11 cellular contexts compared by ENCODE assay signal in genomic region chr1:209368864-209369598, GRCh38.
DNase-seq lines count a peak whose midpoint lies in the region; ATAC-seq and TF ChIP-seq lines count a peak whose summit lies in the region.
"Had no signal": no experiment of that assay in that cellular context is flagged by ENCODE, and none has a peak within 500 bp of the region (broad histone marks: within the 10 kb centered on the region; RNA-seq: fewer than 3 reads in every experiment).

No MANE protein-coding gene starts in this region.

- H3F3A ChIP-seq in PC-9 (ENCODE audit: insufficient read depth, low read depth): peaks cover 14% of the 10 kb centered on the region; the same call in 1 of the 2 replicates

- CTCF ChIA-PET in PC-9 (lab: Charles Lee): interaction anchor here (0.7 kb wide), 1 partner anchor 161 kb away, joined by 3 read pairs; no protein-coding TSS in a partner anchor

- no peak overlapping the region for H3K4me3 ChIP-seq in PC-9
- no peak overlapping the region for H3K4me3 ChIP-seq in endodermal cell (ENCODE audit: low read length)
- H3K4me3 ChIP-seq: neural progenitor cell had no signal

- H3K4me1 Mint-ChIP-seq in endodermal cell: peaks cover 23% of the 10 kb centered on the region
- H3K4me1 Mint-ChIP-seq: neural progenitor cell had no signal

- no peaks in the 10 kb centered on the region for H3K27me3 ChIP-seq in PC-9 (ENCODE audit: insufficient read depth, low read depth)
- H3K27me3 ChIP-seq in endodermal cell (ENCODE audit: control insufficient read depth, insufficient read depth, low read length, poor library complexity, severe bottlenecking): peaks cover 5% of the 10 kb centered on the region
- H3K27me3 ChIP-seq: neural progenitor cell had no signal

- 90 to 95% methylated on average over 7 to 8 of the region's 8 CpGs for WGBS in endodermal cell (ENCODE audit: insufficient coverage in 1 of 2, insufficient read length in 1 of 2), 2 experiments

- TF ChIP-seq CTCF in PC-9 (conservative IDR thresholded peaks at IDR 0.05) (no peak), GM13977 (IDR thresholded peaks at IDR 0.05; ENCODE audit: extremely low read depth, insufficient read depth, missing control alignments) (no peak), endodermal cell (conservative IDR thresholded peaks at IDR 0.05) (no peak)

- DNase-seq in Ammon's horn (ENCODE audit: low spot score) (peak; percentile 64), PC-9 (peak in 1 of 2 experiments; percentile 42), fibroblast of gingiva (ENCODE audit: low read depth) (peak; percentile 67), occipital lobe (lab: John Stamatoyannopoulos, UW) (peak; percentile 61), GM13977 (ENCODE audit: low spot score) (no peak), endodermal cell (no peak), NCI-H526 (lab: John Stamatoyannopoulos, UW) (no peak)
- DNase-seq: NCI-H774 had no signal

- no peak overlapping the region for H3K9ac ChIP-seq in endodermal cell (ENCODE audit: extremely low read depth, low read length, poor library complexity, severe bottlenecking)
- H3K9ac ChIP-seq: neural progenitor cell had no signal

- peaks cover 6% of the 10 kb centered on the region for H3K27me3 Mint-ChIP-seq in endodermal cell (ENCODE audit: insufficient read depth)
- H3K27me3 Mint-ChIP-seq: activated naive CD8-positive, alpha-beta T cell had no signal

- in situ Hi-C loops in GM13977 (cut with MboI; ENCODE audit: low pct_unique_long_range_greater_than_20kb, low sequenced_read_pairs, unreplicated experiment): no loop called here

- H3K36me3 ChIP-seq in PC-9 (ENCODE audit: low read depth) (no peaks in the 10 kb centered on the region), endodermal cell (ENCODE audit: control insufficient read depth, insufficient read depth, low read length) (no peaks in the 10 kb centered on the region)
- H3K36me3 ChIP-seq: neural progenitor cell had no signal

- H3K4me1 ChIP-seq in PC-9 (replicated peaks; ENCODE audit: insufficient read depth) (peaks cover 26% of the 10 kb centered on the region), endodermal cell (ENCODE audit: control insufficient read depth, insufficient read depth, low read length) (no peaks in the 10 kb centered on the region)
- H3K4me1 ChIP-seq: neural progenitor cell had no signal

- no peaks in the 10 kb centered on the region for H3K9me2 ChIP-seq in PC-9 (ENCODE audit: insufficient read depth)

- ATAC-seq in HG03354 (IDR thresholded peaks at IDR 0.05; ENCODE audit: poor library complexity, severe bottlenecking, unreplicated experiment): no peak

- no peak overlapping the region for H3K27ac Mint-ChIP-seq in endodermal cell
- H3K27ac Mint-ChIP-seq: activated naive CD8-positive, alpha-beta T cell; neural progenitor cell had no signal

- H4K20me1 ChIP-seq in PC-9 (ENCODE audit: insufficient read depth): no peaks in the 10 kb centered on the region

- no peaks in the 10 kb centered on the region for H3K79me2 ChIP-seq in PC-9 (ENCODE audit: low read depth)

- no peak overlapping the region for H3K4me3 Mint-ChIP-seq in endodermal cell
- H3K4me3 Mint-ChIP-seq: activated naive CD8-positive, alpha-beta T cell; neural progenitor cell had no signal

- POLR2A ChIA-PET in PC-9 (lab: Charles Lee; ENCODE audit: unreplicated experiment): interaction anchor here (1.0 kb wide), 1 partner anchor 59 kb away, joined by 9 read pairs; no protein-coding TSS in a partner anchor

- peak overlapping the region; percentile 34; the same call in 1 of the 2 replicates for H3K4me2 ChIP-seq in PC-9
- H3K4me2 ChIP-seq: neural progenitor cell had no signal

- no peak overlapping the region; the same call in 1 of the 2 replicates for H3K27ac ChIP-seq in PC-9
- no peak overlapping the region for H3K27ac ChIP-seq in endodermal cell (ENCODE audit: low read depth, low read length)
- H3K27ac ChIP-seq: neural progenitor cell had no signal

- H2AFZ ChIP-seq in PC-9: no peak overlapping the region
- H2AFZ ChIP-seq: neural progenitor cell had no signal

- H3K9me3 ChIP-seq in PC-9 (ENCODE audit: insufficient read depth, low read depth) (peaks cover 6% of the 10 kb centered on the region), endodermal cell (ENCODE audit: control insufficient read depth, low read length) (peaks cover 6% of the 10 kb centered on the region)

- peaks cover 7% of the 10 kb centered on the region for H3K36me3 Mint-ChIP-seq in endodermal cell (ENCODE audit: low read depth)
- H3K36me3 Mint-ChIP-seq: activated naive CD8-positive, alpha-beta T cell; neural progenitor cell had no signal

- intact Hi-C loops in PC-9 (cut with micrococcal nuclease; ENCODE audit: unreplicated experiment): loop anchor here (10.0 kb wide), 1 partner anchor 286 kb away; the partner anchor contains the start of gene LAMB3

- no peaks in the 10 kb centered on the region for H3K9me3 Mint-ChIP-seq in endodermal cell
- H3K9me3 Mint-ChIP-seq: neural progenitor cell had no signal

- TSS peak; percentile 35 for BruUV-seq in PC-9 (replicated peaks; lab: Mats Ljungman, UMichigan)

Comparison
In these comparisons a context has a peak if more than half of its experiments do, and no peak if none do; other contexts are left out.
1. DNase-seq: peak in Ammon's horn (single experiment), fibroblast of gingiva (single experiment) and occipital lobe (single experiment); none in GM13977 (single experiment), endodermal cell (single experiment) and NCI-H526 (0 of 2).